In genomic region chr16:74100405-74101316, GRCh38 we compare ENCODE assay signal across 25 cellular contexts.
A peak's percentile ranks its signal among the peaks of the same experiment; 100 is the strongest.
DNase-seq lines count a peak whose midpoint lies in the region; FAIRE-seq and TF ChIP-seq lines count a peak whose summit lies in the region.
"Had no signal": no experiment of that assay in that cellular context is flagged by ENCODE, and none has a peak within 500 bp of the region (broad histone marks: within the 10 kb centered on the region; RNA-seq: fewer than 3 reads in every experiment).

No MANE protein-coding gene starts in this region.

- POLR2A ChIA-PET in SK-N-SH (lab: Yijun Ruan, JAX): no interaction called here

- H4K20me1 ChIP-seq in Loucy (ENCODE audit: insufficient read depth, low read length, poor library complexity, severe bottlenecking): no peaks in the 10 kb centered on the region
- H4K20me1 ChIP-seq in SK-N-SH (ENCODE audit: insufficient read depth): no peaks in the 10 kb centered on the region
- H4K20me1 ChIP-seq: BLaER1 had no signal

- CTCF ChIA-PET in SK-N-SH (lab: Yijun Ruan, JAX): interaction anchor here (1.2 kb wide), 1 partner anchor 126 kb away, joined by 5 read pairs; no protein-coding TSS in a partner anchor

- H2AFZ ChIP-seq in Loucy (ENCODE audit: low read length) (0 out of 2 replicates have a peak overlapping the region, but pooled peaks have one; percentile 18), SK-N-SH (ENCODE audit: low read depth) (no peak overlapping the region)
- H2AFZ ChIP-seq: parathyroid adenoma had no signal

- FAIRE-seq in urothelium cell line (lab: Jason Lieb, UNC): no peak
- FAIRE-seq: colon, endometrium had no signal

- DNase-seq in DMS153 (lab: John Stamatoyannopoulos, UW): peak; percentile 77
- DNase-seq in SK-N-SH: peak; percentile 52
- DNase-seq in iPS-NIHi11 (ENCODE audit: low spot score): peak; percentile 16
- no peak for DNase-seq in stimulated activated CD4-positive, alpha-beta T cell treated with anti-CD3 and anti-CD28 coated beads, Interleukin-12 subunit alpha, Interleukin-12 subunit beta, amount 100 ng/mL, for 4 hours
- no peak for DNase-seq in mucosa of gallbladder (ENCODE audit: low spot score)
- DNase-seq in urothelium cell line (ENCODE audit: low spot score): no peak
- DNase-seq in GF-D8 (lab: John Stamatoyannopoulos, UW): no peak
- DNase-seq: ACHN; activated B cell treated with CpG ODN at 0.5 μM for 24 hours; activated CD8-positive, alpha-beta T cell treated with anti-CD3 and anti-CD28 coated beads for 36 hours; activated T-cell treated with anti-CD3 and anti-CD28 coated beads for 4 hours; left lung; natural killer cell; NCI-H1436 treated with DMSO at 0.1 percent for 48 hours; NCI-H226; right lobe of liver; stimulated activated CD4-positive, alpha-beta T cell treated with anti-CD3 and anti-CD28 coated beads, Interleukin-15, amount 100 ng/mL, for 24 hours; trophoblast cell had no signal

- H3K9me3 ChIP-seq in Loucy (ENCODE audit: insufficient read depth, low read depth, low read length) (no peaks in the 10 kb centered on the region), SK-N-SH (no peaks in the 10 kb centered on the region)
- H3K9me3 ChIP-seq: BLaER1, breast epithelium, left lung, right lobe of liver had no signal

- no peak for TF ChIP-seq CTCF in Loucy (conservative IDR thresholded peaks at IDR 0.05; ENCODE audit: low read length)
- TF ChIP-seq CTCF in SK-N-SH (IDR thresholded peaks at IDR 0.05): no peak

- 9% methylated on average over 7 of the region's 7 CpGs for WGBS in SK-N-SH (ENCODE audit: low lambda C conversion rate)

- H3K9me2 ChIP-seq in Loucy (replicated peaks; ENCODE audit: low read depth, low read length) (no peaks in the 10 kb centered on the region), SK-N-SH (no peaks in the 10 kb centered on the region)

- H3K27ac ChIP-seq in SK-N-SH (ENCODE audit: low read depth in 2 of 2, low read length in 1 of 2): peak overlapping the region in 1 of 2 experiments; percentile 82; a peak in 2 of 4 replicates
- H3K27ac ChIP-seq: BLaER1, breast epithelium, left lung, parathyroid adenoma, right lobe of liver, RWPE1 had no signal

- TF ChIP-seq RAD21 in SK-N-SH (IDR thresholded peaks at IDR 0.05; ENCODE audit: low read length): peak; percentile 19; the same call in 1 of the 2 replicates

- H3K4me1 ChIP-seq in Loucy (ENCODE audit: insufficient read depth, low read length, poor library complexity, severe bottlenecking) (peaks cover 16% of the 10 kb centered on the region), SK-N-SH (ENCODE audit: control insufficient read depth in 1 of 2, insufficient read depth in 2 of 2, low read depth in 1 of 2, low read length in 1 of 2) (peaks cover 0 to 7% of the 10 kb centered on the region in 2 experiments; a peak in 2 of 4 replicates)
- H3K4me1 ChIP-seq: breast epithelium, left lung, parathyroid adenoma, right lobe of liver had no signal

- H3K4me3 ChIP-seq in Loucy (ENCODE audit: low read length, poor library complexity, severe bottlenecking): no peak overlapping the region
- H3K4me3 ChIP-seq in SK-N-SH (ENCODE audit: low read depth in 2 of 2, low read length in 1 of 2): no peak overlapping the region
- H3K4me3 ChIP-seq: BLaER1, breast epithelium, left lung, right lobe of liver had no signal

- TF ChIP-seq EP300 in SK-N-SH (IDR thresholded peaks at IDR 0.05; ENCODE audit: borderline replicate concordance in 1 of 2, low read depth in 1 of 2, low read length in 1 of 2): no peak

- H3K27me3 ChIP-seq in Loucy (ENCODE audit: insufficient read depth, low read length, poor library complexity, severe bottlenecking): no peaks in the 10 kb centered on the region
- no peaks in the 10 kb centered on the region for H3K27me3 ChIP-seq in SK-N-SH (ENCODE audit: insufficient read depth)
- H3K27me3 ChIP-seq: BLaER1, breast epithelium, left lung, right lobe of liver had no signal

- H3K4me2 ChIP-seq in Loucy (ENCODE audit: low read depth, low read length, poor library complexity, severe bottlenecking): no peak overlapping the region
- H3K4me2 ChIP-seq in SK-N-SH: no peak overlapping the region
- H3K4me2 ChIP-seq: BLaER1 had no signal

- no peaks in the 10 kb centered on the region for H3F3A ChIP-seq in Loucy (ENCODE audit: low read depth)
- H3F3A ChIP-seq in SK-N-SH (replicated peaks; ENCODE audit: insufficient read depth): no peaks in the 10 kb centered on the region

- H3K36me3 ChIP-seq in Loucy (ENCODE audit: insufficient read depth, low read length) (no peaks in the 10 kb centered on the region), SK-N-SH (replicated peaks in 1 of 2; ENCODE audit: control insufficient read depth in 1 of 2, insufficient read depth in 2 of 2, low read length in 1 of 2) (no peaks in the 10 kb centered on the region)
- H3K36me3 ChIP-seq: BLaER1, breast epithelium, left lung, right lobe of liver had no signal

- H3K79me2 ChIP-seq in Loucy (ENCODE audit: insufficient read depth, low read length): no peaks in the 10 kb centered on the region
- no peaks in the 10 kb centered on the region for H3K79me2 ChIP-seq in SK-N-SH (ENCODE audit: insufficient read depth)
- H3K79me2 ChIP-seq: parathyroid adenoma had no signal

- H3K9ac ChIP-seq in Loucy (ENCODE audit: low read depth, low read length, poor library complexity, severe bottlenecking): no peak overlapping the region
- H3K9ac ChIP-seq in SK-N-SH: no peak overlapping the region
- H3K9ac ChIP-seq: BLaER1, parathyroid adenoma had no signal

TF ChIP-seq in SK-N-SH, 30 proteins besides CTCF, POLR2A, EP300 and RAD21:
- TF ChIP-seq GATA2 (CRISPR knock-in tag; IDR thresholded peaks at IDR 0.05): peak; percentile 74
- no peak for TF ChIP-seq USF1 (IDR thresholded peaks at IDR 0.05; ENCODE audit: borderline replicate concordance, low read depth)

Comparison
In these comparisons a context has a peak if more than half of its experiments do, and no peak if none do; other contexts are left out.
1. DNase-seq: peak in DMS153 (single experiment), SK-N-SH (single experiment) and iPS-NIHi11 (single experiment); none in stimulated activated CD4-positive, alpha-beta T cell treated with anti-CD3 and anti-CD28 coated beads, Interleukin-12 subunit alpha, Interleukin-12 subunit beta, amount 100 ng/mL, for 4 hours (single experiment), mucosa of gallbladder (single experiment), urothelium cell line (single experiment) and GF-D8 (single experiment).